ENCODE assay signal across 27 cellular contexts in the genomic region with DNA sequence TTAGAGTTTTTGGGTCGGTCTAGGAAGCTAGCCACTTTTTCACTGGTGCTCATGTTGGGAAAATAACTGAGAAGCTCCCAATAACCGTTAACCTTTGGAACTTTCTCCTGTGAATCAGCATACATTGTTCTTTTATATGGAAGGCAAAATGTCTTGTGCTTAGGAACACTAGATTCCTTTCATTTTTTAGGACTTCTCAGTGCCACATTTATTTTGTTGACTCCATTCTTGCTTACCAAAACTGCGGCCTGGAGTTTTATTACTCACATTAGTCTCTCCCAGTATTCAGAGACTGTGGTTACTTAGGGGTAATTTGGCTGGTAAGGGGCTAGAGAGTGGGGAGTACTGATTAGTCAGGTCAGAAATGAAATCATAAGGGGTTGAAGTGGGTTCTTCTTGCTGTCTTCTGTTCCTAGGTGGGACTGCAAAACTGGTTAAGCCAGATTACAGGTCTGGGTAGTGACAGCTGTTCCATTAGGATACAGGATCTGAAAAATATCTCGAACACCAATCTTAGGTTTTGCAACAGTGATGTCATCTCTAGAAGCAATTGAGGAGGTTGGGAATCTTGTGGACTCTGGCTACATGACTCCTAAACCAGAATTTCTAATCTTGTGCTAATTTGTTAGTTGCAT.
DNase-seq lines count a peak whose midpoint lies in the region; ATAC-seq and TF ChIP-seq lines count a peak whose summit lies in the region.
"Had no signal": no experiment of that assay in that cellular context is flagged by ENCODE, and none has a peak within 500 bp of the region (broad histone marks: within the 10 kb centered on the region; RNA-seq: fewer than 3 reads in every experiment).

No MANE protein-coding gene starts in this region.

- H3K9me2 ChIP-seq in Karpas-422 (replicated peaks; ENCODE audit: insufficient read depth, low read length) = no peaks in the 10 kb centered on the region

- no peaks in the 10 kb centered on the region for H4K20me1 ChIP-seq in Karpas-422 (ENCODE audit: insufficient read depth, low read depth, low read length)
- H4K20me1 ChIP-seq: BLaER1 had no signal

- no peak overlapping the region for H2AFZ ChIP-seq in Karpas-422 (ENCODE audit: low read length)

- no peak overlapping the region for H3K9ac ChIP-seq in Karpas-422 (ENCODE audit: low read length)
- H3K9ac ChIP-seq: BLaER1 had no signal

- H3K27ac ChIP-seq in Karpas-422 (ENCODE audit: low read length) = no peak overlapping the region
- no peak overlapping the region for H3K27ac ChIP-seq in lower lobe of right lung
- H3K27ac ChIP-seq: BLaER1, esophagus squamous epithelium, thoracic aorta had no signal

- H3K4me2 ChIP-seq in Karpas-422 (ENCODE audit: low read depth, low read length, poor library complexity, severe bottlenecking) = no peak overlapping the region
- H3K4me2 ChIP-seq: BLaER1 had no signal

- H3K9me3 ChIP-seq in Karpas-422 (ENCODE audit: low read length) (peaks cover 37% of the 10 kb centered on the region), lower lobe of right lung (no peaks in the 10 kb centered on the region)
- H3K9me3 ChIP-seq: BLaER1, esophagus squamous epithelium, thoracic aorta had no signal

- ATAC-seq in lower lobe of right lung = no peak
- ATAC-seq: activated CD8-positive, alpha-beta T cell treated with anti-CD3 and anti-CD28 coated beads for 36 hours; activated naive CD4-positive, alpha-beta T cell treated with anti-CD3 and anti-CD28 coated beads, Interleukin-2, amount 50 U/mL, for 72 hours; left lobe of liver; SK-N-SH treated with all-trans-retinoic acid at 6 μM for 48 hours; T-helper 17 cell had no signal

- peak; percentile 0 for DNase-seq in SIG-M5 treated with dmso at 0.1 percent for 504 hours (lab: John Stamatoyannopoulos, UW; ENCODE audit: unreplicated experiment)
- DNase-seq in SIG-M5 (lab: John Stamatoyannopoulos, UW) = no peak
- DNase-seq in LHCN-M2 (ENCODE audit: low read depth) = peak; percentile 45
- DNase-seq in fibroblast of peridontal ligament (ENCODE audit: extremely low read depth) = peak; percentile 29
- DNase-seq in NCI-H2107 treated with DMSO at 0.1 percent for 48 hours (lab: John Stamatoyannopoulos, UW; ENCODE audit: unreplicated experiment) = no peak
- DNase-seq in Karpas-422 = no peak
- DNase-seq in lower lobe of right lung = no peak
- no peak for DNase-seq in H7
- DNase-seq: activated CD4-positive, CD25-positive, alpha-beta regulatory T cell treated with anti-CD3 and anti-CD28 coated beads, Interleukin-2, amount 50 U/mL, for 72 hours; activated CD8-positive, alpha-beta T cell treated with anti-CD3 and anti-CD28 coated beads for 36 hours; anterior cingulate cortex; caudate nucleus; DMS153; endodermal cell; esophagus squamous epithelium; hypothalamus; immature natural killer cell; naive B cell; NCI-H1105 treated with DMSO at 0.1 percent for 48 hours; NCI-H2029 treated with DMSO at 0.1 percent for 48 hours; NCI-H345; T-helper 17 cell had no signal

- H3K27me3 ChIP-seq in Karpas-422 (ENCODE audit: low read length) = no peaks in the 10 kb centered on the region
- no peaks in the 10 kb centered on the region for H3K27me3 ChIP-seq in lower lobe of right lung (ENCODE audit: low read depth)
- no peaks in the 10 kb centered on the region for H3K27me3 ChIP-seq in H7 (ENCODE audit: control insufficient read depth, insufficient read depth, low read length)
- H3K27me3 ChIP-seq: BLaER1, esophagus squamous epithelium had no signal

- no peak for TF ChIP-seq CTCF in lower lobe of right lung (IDR thresholded peaks at IDR 0.05)

- no peaks in the 10 kb centered on the region for H3K79me2 ChIP-seq in Karpas-422 (ENCODE audit: low read length)

- intact Hi-C loops in lower lobe of right lung (cut with DNase I) = no loop called here

- H3K4me3 ChIP-seq in Karpas-422 (ENCODE audit: low read length) = no peak overlapping the region
- H3K4me3 ChIP-seq in lower lobe of right lung = no peak overlapping the region
- H3K4me3 ChIP-seq in H7 (ENCODE audit: insufficient read depth, low read depth, low read length) = no peak overlapping the region
- H3K4me3 ChIP-seq: BLaER1, esophagus squamous epithelium, thoracic aorta had no signal

- H3K36me3 ChIP-seq in Karpas-422 (ENCODE audit: insufficient read depth, low read length) (no peaks in the 10 kb centered on the region), lower lobe of right lung (no peaks in the 10 kb centered on the region), H7 (replicated peaks; ENCODE audit: control insufficient read depth, insufficient read depth, low read length) (no peaks in the 10 kb centered on the region)
- H3K36me3 ChIP-seq: BLaER1, esophagus squamous epithelium, thoracic aorta had no signal

- H3K4me1 ChIP-seq in Karpas-422 (ENCODE audit: low read length) (no peaks in the 10 kb centered on the region), lower lobe of right lung (no peaks in the 10 kb centered on the region)
- H3K4me1 ChIP-seq: BLaER1, esophagus squamous epithelium had no signal

Comparison
In these comparisons a context has a peak if more than half of its experiments do, and no peak if none do; other contexts are left out.
1. DNase-seq: peak in SIG-M5 treated with dmso at 0.1 percent for 504 hours (single experiment), LHCN-M2 (single experiment) and fibroblast of peridontal ligament (single experiment); none in SIG-M5 (single experiment), NCI-H2107 treated with DMSO at 0.1 percent for 48 hours (single experiment), Karpas-422 (single experiment), lower lobe of right lung (single experiment) and H7 (single experiment).